8 cellular contexts compared by ENCODE assay signal in the genomic region with DNA sequence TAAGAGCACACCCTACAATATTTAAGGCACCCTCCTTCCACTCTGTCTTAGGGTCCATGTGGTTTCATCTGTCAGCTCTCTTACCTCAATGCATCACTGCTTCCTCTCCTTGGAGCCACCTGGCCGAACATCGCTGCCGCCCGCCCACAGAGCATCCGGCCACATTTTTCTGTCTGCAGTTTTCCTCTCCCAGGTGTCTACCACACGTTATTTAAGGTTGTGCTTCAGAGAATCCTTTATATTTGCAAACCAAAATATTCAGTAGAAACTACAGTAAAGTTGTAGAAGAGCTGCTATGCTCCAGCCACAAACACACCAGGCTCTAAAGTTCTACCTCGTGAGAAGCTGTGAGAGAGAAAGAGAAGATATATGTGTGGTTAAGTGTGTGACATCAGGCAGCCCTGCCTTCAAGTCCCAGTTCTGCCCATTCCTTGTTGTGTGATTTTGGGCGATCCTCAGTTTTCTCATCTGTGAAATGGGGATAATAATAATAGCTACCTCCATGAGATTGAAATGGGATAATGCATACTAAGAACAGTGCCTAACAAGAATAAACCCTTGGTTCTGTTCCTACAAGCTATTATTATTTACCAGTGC. TPM values are rescaled to one million over a fixed set of nuclear protein-coding genes. Genes with fewer than 3 reads are reported as not detected.
A peak's percentile ranks its signal among the peaks of the same experiment; 100 is the strongest.
DNase-seq lines count a peak whose midpoint lies in the region; ATAC-seq and TF ChIP-seq lines count a peak whose summit lies in the region.

No MANE protein-coding gene starts in this region.

- no peaks in the 10 kb centered on the region for H3K36me3 ChIP-seq in Loucy (ENCODE audit: insufficient read depth, low read length)

- no peak overlapping the region for H3K27ac ChIP-seq in substantia nigra (ENCODE audit: low read depth, low read length, poor library complexity, severe bottlenecking)
- no peak overlapping the region for H3K27ac ChIP-seq in foreskin keratinocyte

- H3K9me2 ChIP-seq in Loucy (replicated peaks; ENCODE audit: low read depth, low read length) = no peaks in the 10 kb centered on the region

- H4K20me1 ChIP-seq in Loucy (ENCODE audit: insufficient read depth, low read length, poor library complexity, severe bottlenecking) = peaks cover under 1% of the 10 kb centered on the region

- no peak overlapping the region for H2AFZ ChIP-seq in Loucy (ENCODE audit: low read length)

- peak; percentile 76 for ATAC-seq in GM21528 (IDR thresholded peaks at IDR 0.05; ENCODE audit: low FRiP score, unreplicated experiment)
- ATAC-seq in foreskin keratinocyte = no peak

- TF ChIP-seq CTCF in Loucy (conservative IDR thresholded peaks at IDR 0.05; ENCODE audit: low read length) (no peak), foreskin keratinocyte (conservative IDR thresholded peaks at IDR 0.05) (no peak)

- H3K4me3 ChIP-seq in Loucy (ENCODE audit: low read length, poor library complexity, severe bottlenecking) = peak overlapping the region; percentile 43

- H3K27me3 ChIP-seq in Loucy (ENCODE audit: insufficient read depth, low read length, poor library complexity, severe bottlenecking) (peaks cover under 1% of the 10 kb centered on the region), foreskin keratinocyte (no peaks in the 10 kb centered on the region)

- peaks cover 12% of the 10 kb centered on the region for H3F3A ChIP-seq in Loucy (ENCODE audit: low read depth)

- peaks cover 6% of the 10 kb centered on the region for H3K79me2 ChIP-seq in Loucy (ENCODE audit: insufficient read depth, low read length)

- no peaks in the 10 kb centered on the region for H3K9me3 ChIP-seq in Loucy (ENCODE audit: insufficient read depth, low read depth, low read length)

- peaks cover 79% of the 10 kb centered on the region for H3K4me1 ChIP-seq in Loucy (ENCODE audit: insufficient read depth, low read length, poor library complexity, severe bottlenecking)
- H3K4me1 ChIP-seq in foreskin keratinocyte = peaks cover 3% of the 10 kb centered on the region

- DNase-seq in CD1c-positive myeloid dendritic cell (ENCODE audit: extremely low spot score) (peak; percentile 69), activated gamma-delta T cell treated with Interleukin-2 at 50 U/mL for 16 hours (peak; percentile 85), NOMO-1 treated with dmso at 0.1 percent for 144 hours (lab: John Stamatoyannopoulos, UW; ENCODE audit: unreplicated experiment) (no peak), substantia nigra (lab: John Stamatoyannopoulos, UW) (no peak), foreskin keratinocyte (no peak)
- DNase-seq in stimulated activated CD8-positive, alpha-beta memory T cell treated with anti-CD3 and anti-CD28 coated beads, Interleukin-4, amount 100 ng/mL, for 1 hour (ENCODE audit: low read depth in 2 of 2, low spot score in 1 of 2) = peak; percentile 49 to 74

- peak overlapping the region; percentile 59 for H3K4me2 ChIP-seq in Loucy (ENCODE audit: low read depth, low read length, poor library complexity, severe bottlenecking)

- peak overlapping the region; percentile 67 for H3K9ac ChIP-seq in Loucy (ENCODE audit: low read depth, low read length, poor library complexity, severe bottlenecking)

RNA-seq across cellular contexts. Expression of a gene that starts 4.9 kb away (rescaled TPM):
- total RNA-seq in foreskin keratinocyte = 17.4 and 22.5 TPM in 2 replicates
- polyA plus RNA-seq in foreskin keratinocyte = 4.8 and 5.0 TPM in 2 replicates

Comparison
In these comparisons a context has a peak if more than half of its experiments do, and no peak if none do; other contexts are left out.
1. DNase-seq: peak in CD1c-positive myeloid dendritic cell (single experiment), activated gamma-delta T cell treated with Interleukin-2 at 50 U/mL for 16 hours (single experiment) and stimulated activated CD8-positive, alpha-beta memory T cell treated with anti-CD3 and anti-CD28 coated beads, Interleukin-4, amount 100 ng/mL, for 1 hour (2 of 2); none in NOMO-1 treated with dmso at 0.1 percent for 144 hours (single experiment), substantia nigra (0 of 49) and foreskin keratinocyte (0 of 2).